ENCODE assay signal across 1 cellular context in the genomic region with DNA sequence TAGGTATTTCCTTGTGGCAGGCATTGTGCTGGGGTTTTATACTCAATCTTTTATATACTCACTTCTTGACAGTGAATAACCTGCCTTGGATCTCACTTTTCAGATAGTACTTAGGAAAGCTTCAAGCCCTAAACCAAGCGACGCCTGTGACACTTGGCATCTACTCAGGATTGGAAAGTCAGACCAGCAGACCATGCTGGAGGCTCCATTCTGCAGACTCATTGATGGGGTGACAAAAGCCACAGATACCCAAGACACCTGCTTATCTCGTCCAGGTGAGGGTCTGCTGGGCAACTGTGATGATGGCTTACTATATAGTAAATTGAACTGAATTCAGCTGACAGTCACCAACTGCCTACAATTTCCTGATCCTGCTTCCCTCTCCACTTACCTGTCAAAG.
TF ChIP-seq lines count a peak whose summit lies in the region.

No MANE protein-coding gene starts in this region.

TF ChIP-seq in HepG2, 621 proteins besides CTCF, POLR2A, EP300 and RAD21 (continued from another document):
- TF ChIP-seq, protein P1, sequence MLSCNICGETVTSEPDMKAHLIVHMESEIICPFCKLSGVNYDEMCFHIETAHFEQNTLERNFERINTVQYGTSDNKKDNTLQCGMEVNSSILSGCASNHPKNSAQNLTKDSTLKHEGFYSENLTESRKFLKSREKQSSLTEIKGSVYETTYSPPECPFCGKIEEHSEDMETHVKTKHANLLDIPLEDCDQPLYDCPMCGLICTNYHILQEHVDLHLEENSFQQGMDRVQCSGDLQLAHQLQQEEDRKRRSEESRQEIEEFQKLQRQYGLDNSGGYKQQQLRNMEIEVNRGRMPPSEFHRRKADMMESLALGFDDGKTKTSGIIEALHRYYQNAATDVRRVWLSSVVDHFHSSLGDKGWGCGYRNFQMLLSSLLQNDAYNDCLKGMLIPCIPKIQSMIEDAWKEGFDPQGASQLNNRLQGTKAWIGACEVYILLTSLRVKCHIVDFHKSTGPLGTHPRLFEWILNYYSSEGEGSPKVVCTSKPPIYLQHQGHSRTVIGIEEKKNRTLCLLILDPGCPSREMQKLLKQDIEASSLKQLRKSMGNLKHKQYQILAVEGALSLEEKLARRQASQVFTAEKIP (CRISPR knock-in tag; IDR thresholded peaks at IDR 0.05; ENCODE audit: borderline replicate concordance): no peak
- no peak for TF ChIP-seq RAD51 (IDR thresholded peaks at IDR 0.05; ENCODE audit: borderline replicate concordance)
- no peak for TF ChIP-seq TGIF2 (CRISPR knock-in tag; IDR thresholded peaks at IDR 0.05)
- TF ChIP-seq, protein P2, sequence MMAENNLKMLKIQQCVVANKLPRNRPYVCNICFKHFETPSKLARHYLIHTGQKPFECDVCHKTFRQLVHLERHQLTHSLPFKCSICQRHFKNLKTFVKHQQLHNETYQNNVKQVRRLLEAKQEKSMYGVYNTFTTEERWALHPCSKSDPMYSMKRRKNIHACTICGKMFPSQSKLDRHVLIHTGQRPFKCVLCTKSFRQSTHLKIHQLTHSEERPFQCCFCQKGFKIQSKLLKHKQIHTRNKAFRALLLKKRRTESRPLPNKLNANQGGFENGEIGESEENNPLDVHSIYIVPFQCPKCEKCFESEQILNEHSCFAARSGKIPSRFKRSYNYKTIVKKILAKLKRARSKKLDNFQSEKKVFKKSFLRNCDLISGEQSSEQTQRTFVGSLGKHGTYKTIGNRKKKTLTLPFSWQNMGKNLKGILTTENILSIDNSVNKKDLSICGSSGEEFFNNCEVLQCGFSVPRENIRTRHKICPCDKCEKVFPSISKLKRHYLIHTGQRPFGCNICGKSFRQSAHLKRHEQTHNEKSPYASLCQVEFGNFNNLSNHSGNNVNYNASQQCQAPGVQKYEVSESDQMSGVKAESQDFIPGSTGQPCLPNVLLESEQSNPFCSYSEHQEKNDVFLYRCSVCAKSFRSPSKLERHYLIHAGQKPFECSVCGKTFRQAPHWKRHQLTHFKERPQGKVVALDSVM (CRISPR knock-in tag; IDR thresholded peaks at IDR 0.05): no peak
